In the genomic region with DNA sequence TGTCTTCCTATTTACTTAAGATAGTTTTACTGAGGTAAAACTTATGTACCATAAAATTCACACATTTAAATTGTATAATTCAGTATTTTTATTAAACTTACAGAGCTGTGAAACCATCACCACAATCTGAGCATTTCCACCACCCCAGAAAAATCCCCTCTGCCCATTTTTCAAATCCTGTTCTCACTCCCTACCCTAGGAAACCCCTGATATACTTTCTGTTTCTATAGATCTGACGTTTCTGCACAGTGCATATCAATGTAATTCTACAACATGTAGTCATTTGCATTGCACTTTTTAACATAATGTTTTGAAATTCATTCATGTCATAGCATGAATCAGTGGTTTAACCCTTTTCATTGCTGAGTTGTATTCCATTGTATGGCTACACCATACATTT, we compare ENCODE assay signal across 18 cellular contexts.
DNase-seq lines count a peak whose midpoint lies in the region; ATAC-seq lines count a peak whose summit lies in the region.
"Had no signal": no experiment of that assay in that cellular context is flagged by ENCODE, and none has a peak within 500 bp of the region (broad histone marks: within the 10 kb centered on the region; RNA-seq: fewer than 3 reads in every experiment).

No MANE protein-coding gene starts in this region.

- H3K36me3 Mint-ChIP-seq in stimulated activated naive B cell treated with anti-CD40 and anti-IgM and Interleukin-4, amounts not matched to agents 10 μg/mL and 1 μg/mL and 100 μg/mL, for 72 hours, result no peaks in the 10 kb centered on the region
- H3K36me3 Mint-ChIP-seq: CD8-positive, alpha-beta T cell had no signal

- no peaks in the 10 kb centered on the region for H3K27me3 ChIP-seq in SJCRH30
- H3K27me3 ChIP-seq: SJSA1 had no signal

- peaks cover 0 to 3% of the 10 kb centered on the region in 2 donors for H3K9me3 Mint-ChIP-seq in stimulated activated naive B cell treated with anti-CD40 and anti-IgM and Interleukin-4, amounts not matched to agents 10 μg/mL and 1 μg/mL and 100 μg/mL, for 72 hours
- H3K9me3 Mint-ChIP-seq: CD8-positive, alpha-beta T cell had no signal

- DNase-seq in DMS79 treated with DMSO at 0.1 percent for 48 hours (lab: John Stamatoyannopoulos, UW), result no peak
- DNase-seq in SJCRH30, result no peak
- DNase-seq in stimulated activated naive B cell treated with anti-CD40 and anti-IgM and Interleukin-4, amounts not matched to agents 10 μg/mL and 1 μg/mL and 100 μg/mL, for 72 hours, result no peak
- DNase-seq in iPS-NIHi11 (ENCODE audit: low spot score), result no peak
- DNase-seq: CD8-positive, alpha-beta T cell; DND-41; GDM1; NCI-H146; NCI-H226; NCI-H526 treated with DMSO at 0.1 percent for 48 hours; RPMI8226; SW 1271 had no signal

- H3K27ac Mint-ChIP-seq in stimulated activated naive B cell treated with anti-CD40 and anti-IgM and Interleukin-4, amounts not matched to agents 10 μg/mL and 1 μg/mL and 100 μg/mL, for 72 hours, result no peak overlapping the region
- H3K27ac Mint-ChIP-seq: CD8-positive, alpha-beta T cell had no signal

- no peak overlapping the region for H3K27ac ChIP-seq in SJCRH30
- H3K27ac ChIP-seq: SJSA1 had no signal

- H3K4me3 Mint-ChIP-seq in stimulated activated naive B cell treated with anti-CD40 and anti-IgM and Interleukin-4, amounts not matched to agents 10 μg/mL and 1 μg/mL and 100 μg/mL, for 72 hours, result no peak overlapping the region
- H3K4me3 Mint-ChIP-seq: CD8-positive, alpha-beta T cell had no signal

- H3K4me1 Mint-ChIP-seq in stimulated activated naive B cell treated with anti-CD40 and anti-IgM and Interleukin-4, amounts not matched to agents 10 μg/mL and 1 μg/mL and 100 μg/mL, for 72 hours, result no peaks in the 10 kb centered on the region

- no peaks in the 10 kb centered on the region for H3K36me3 ChIP-seq in SJCRH30
- H3K36me3 ChIP-seq: HAP-1, SJSA1 had no signal

- no peak overlapping the region for H3K4me3 ChIP-seq in SJCRH30
- H3K4me3 ChIP-seq: HAP-1, K562, SJSA1 had no signal

- H3K9me3 ChIP-seq in SJCRH30 (replicated peaks), result no peaks in the 10 kb centered on the region
- H3K9me3 ChIP-seq: HAP-1, SJSA1 had no signal

- ATAC-seq in GM18868 (IDR thresholded peaks at IDR 0.05; ENCODE audit: unreplicated experiment) (peak; percentile 79), GM21825 (IDR thresholded peaks at IDR 0.05; ENCODE audit: unreplicated experiment) (peak; percentile 72), HG03097 (IDR thresholded peaks at IDR 0.05; ENCODE audit: low FRiP score, unreplicated experiment) (peak; percentile 67)
- no peak for ATAC-seq in stimulated activated naive B cell treated with anti-CD40 and anti-IgM and Interleukin-4, amounts not matched to agents 10 μg/mL and 1 μg/mL and 100 μg/mL, for 72 hours (replicated peaks)
- ATAC-seq: CD8-positive, alpha-beta T cell; K562 had no signal

- no peaks in the 10 kb centered on the region for H3K4me1 ChIP-seq in SJCRH30
- H3K4me1 ChIP-seq: HAP-1, SJSA1 had no signal

- no peaks in the 10 kb centered on the region for H3K27me3 Mint-ChIP-seq in stimulated activated naive B cell treated with anti-CD40 and anti-IgM and Interleukin-4, amounts not matched to agents 10 μg/mL and 1 μg/mL and 100 μg/mL, for 72 hours

Comparison
In these comparisons a context has a peak if more than half of its experiments do, and no peak if none do; other contexts are left out.
1. ATAC-seq: peak in GM18868 (single experiment), GM21825 (single experiment) and HG03097 (single experiment); none in stimulated activated naive B cell treated with anti-CD40 and anti-IgM and Interleukin-4, amounts not matched to agents 10 μg/mL and 1 μg/mL and 100 μg/mL, for 72 hours (0 of 2).